12 cellular contexts compared by ENCODE assay signal in genomic region chr20:47607208-47607613, GRCh38.
DNase-seq lines count a peak whose midpoint lies in the region; ATAC-seq and TF ChIP-seq lines count a peak whose summit lies in the region.
"Had no signal": no experiment of that assay in that cellular context is flagged by ENCODE, and none has a peak within 500 bp of the region (broad histone marks: within the 10 kb centered on the region; RNA-seq: fewer than 3 reads in every experiment).

No MANE protein-coding gene starts in this region.

- no peak overlapping the region for H3K27ac ChIP-seq in breast epithelium
- H3K27ac ChIP-seq: lower lobe of right lung, right lobe of liver had no signal

- H3K9me3 Mint-ChIP-seq in MCF 10A (ENCODE audit: unreplicated experiment), result no peaks in the 10 kb centered on the region
- H3K9me3 Mint-ChIP-seq in T-helper 1 cell treated with Interleukin-12 subunit alpha and Interleukin-12 subunit beta and Interleukin-4 antibody, amounts not matched to agents 30 μg/mL and 1 μg/mL, for 36 hours, result no peaks in the 10 kb centered on the region
- H3K9me3 Mint-ChIP-seq: IgD-negative memory B cell had no signal

- POLR2A ChIA-PET in MCF 10A (lab: Yijun Ruan, JAX) (interaction anchor here (0.9 kb wide), 1 partner anchor 41 kb away, joined by 3 read pairs; no protein-coding TSS in a partner anchor), GM10248 (lab: Yijun Ruan, JAX) (no interaction called here)

- intact Hi-C loops in MCF 10A (cut with micrococcal nuclease) (no loop called here), breast epithelium (cut with DNase I; ENCODE audit: low total_unique reads) (no loop called here)

- no peaks in the 10 kb centered on the region for H3K36me3 ChIP-seq in breast epithelium
- H3K36me3 ChIP-seq: lower lobe of right lung, right lobe of liver had no signal

- no peaks in the 10 kb centered on the region for H3K4me1 ChIP-seq in breast epithelium

- H3K4me3 ChIP-seq in breast epithelium, result no peak overlapping the region
- H3K4me3 ChIP-seq: lower lobe of right lung, right lobe of liver had no signal

- H3K4me3 Mint-ChIP-seq in MCF 10A (ENCODE audit: unreplicated experiment), result no peak overlapping the region
- H3K4me3 Mint-ChIP-seq in T-helper 1 cell treated with Interleukin-12 subunit alpha and Interleukin-12 subunit beta and Interleukin-4 antibody, amounts not matched to agents 30 μg/mL and 1 μg/mL, for 36 hours, result peak overlapping the region; percentile 47

- BruUV-seq in MCF 10A (replicated peaks; lab: Mats Ljungman, UMichigan), result no TSS peak

- H3K36me3 Mint-ChIP-seq in MCF 10A (ENCODE audit: insufficient read depth, unreplicated experiment), result peaks cover 27% of the 10 kb centered on the region
- H3K36me3 Mint-ChIP-seq in T-helper 1 cell treated with Interleukin-12 subunit alpha and Interleukin-12 subunit beta and Interleukin-4 antibody, amounts not matched to agents 30 μg/mL and 1 μg/mL, for 36 hours (ENCODE audit: low read depth), result peaks cover 24% of the 10 kb centered on the region

- H3K27me3 Mint-ChIP-seq in MCF 10A (ENCODE audit: insufficient read depth, unreplicated experiment), result no peaks in the 10 kb centered on the region
- H3K27me3 Mint-ChIP-seq in T-helper 1 cell treated with Interleukin-12 subunit alpha and Interleukin-12 subunit beta and Interleukin-4 antibody, amounts not matched to agents 30 μg/mL and 1 μg/mL, for 36 hours (ENCODE audit: low read depth), result no peaks in the 10 kb centered on the region
- H3K27me3 Mint-ChIP-seq: IgD-negative memory B cell had no signal

- H3K9me3 ChIP-seq in breast epithelium, result no peaks in the 10 kb centered on the region
- H3K9me3 ChIP-seq: lower lobe of right lung, right lobe of liver had no signal

- H3K27ac Mint-ChIP-seq in MCF 10A (ENCODE audit: low read depth, unreplicated experiment), result peak overlapping the region; percentile 69
- H3K27ac Mint-ChIP-seq in T-helper 1 cell treated with Interleukin-12 subunit alpha and Interleukin-12 subunit beta and Interleukin-4 antibody, amounts not matched to agents 30 μg/mL and 1 μg/mL, for 36 hours, result peak overlapping the region; percentile 91

- TF ChIP-seq CTCF in MCF 10A (IDR thresholded peaks at IDR 0.05; ENCODE audit: unreplicated experiment) (no peak), breast epithelium (IDR thresholded peaks at IDR 0.05) (no peak), GM10248 (IDR thresholded peaks at IDR 0.05; ENCODE audit: control extremely low read depth, extremely low read depth, low read depth, missing control alignments) (no peak)

- peaks cover 35% of the 10 kb centered on the region for H3K4me1 Mint-ChIP-seq in MCF 10A (ENCODE audit: insufficient read depth, unreplicated experiment)
- peaks cover 73% of the 10 kb centered on the region for H3K4me1 Mint-ChIP-seq in T-helper 1 cell treated with Interleukin-12 subunit alpha and Interleukin-12 subunit beta and Interleukin-4 antibody, amounts not matched to agents 30 μg/mL and 1 μg/mL, for 36 hours (ENCODE audit: low read depth)

- H3K27me3 ChIP-seq in breast epithelium, result no peaks in the 10 kb centered on the region
- H3K27me3 ChIP-seq: right lobe of liver had no signal

- peak; percentile 27 for DNase-seq in MCF 10A (ENCODE audit: unreplicated experiment)
- DNase-seq in breast epithelium (ENCODE audit: low spot score in 2 of 2), result no peak
- peak; percentile 66 to 81 for DNase-seq in erythroblast (lab: John Stamatoyannopoulos, UW)
- DNase-seq in inferior parietal cortex (ENCODE audit: extremely low spot score), result no peak
- DNase-seq in GM10248 (ENCODE audit: extremely low spot score), result no peak
- DNase-seq in NCI-H2196 (lab: John Stamatoyannopoulos, UW; ENCODE audit: unreplicated experiment), result no peak
- DNase-seq: lower lobe of right lung; NK-92 treated with Interleukin-12 subunit alpha and Interleukin-12 subunit beta, amount 100 ng/mL, for 24 hours; right lobe of liver had no signal

- CTCF ChIA-PET in MCF 10A (lab: Yijun Ruan, JAX), result no interaction called here
- CTCF ChIA-PET in GM10248 (lab: Yijun Ruan, JAX), result no interaction called here

- ATAC-seq in HG03159 (IDR thresholded peaks at IDR 0.05; ENCODE audit: unreplicated experiment), result no peak

- TF ChIP-seq POLR2A in breast epithelium (IDR thresholded peaks at IDR 0.05) (no peak), erythroblast (IDR thresholded peaks at IDR 0.05; ENCODE audit: low read length) (no peak)

Comparison
In these comparisons a context has a peak if more than half of its experiments do, and no peak if none do; other contexts are left out.
1. DNase-seq: peak in MCF 10A (single experiment) and erythroblast (2 of 2); none in breast epithelium (0 of 2), inferior parietal cortex (single experiment), GM10248 (single experiment) and NCI-H2196 (single experiment).